1 cellular context compared by ENCODE assay signal in the genomic region with DNA sequence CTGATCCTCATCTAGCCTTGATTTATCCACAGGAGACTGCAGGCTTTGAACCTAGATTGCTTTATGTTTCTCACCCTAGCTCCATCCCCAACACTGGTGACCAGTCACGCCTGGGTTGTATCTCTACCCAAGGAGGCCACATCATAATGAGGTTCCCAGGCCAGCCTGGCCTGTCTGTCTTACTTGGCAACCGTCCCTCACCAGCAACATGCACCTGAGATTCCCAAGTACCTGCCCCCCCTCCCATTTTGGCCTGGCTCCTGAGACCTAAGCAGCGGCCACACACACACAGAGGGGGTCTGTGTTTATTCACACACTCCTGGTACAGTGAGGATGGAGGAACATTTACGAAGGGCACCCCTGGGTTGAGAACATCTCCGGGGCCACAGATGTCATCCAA.
TF ChIP-seq lines count a peak whose summit lies in the region.

No MANE protein-coding gene starts in this region.

TF ChIP-seq in GM23338, 12 proteins besides CTCF, POLR2A, EP300 and RAD21 (continued from another document):
- TF ChIP-seq, protein P1, sequence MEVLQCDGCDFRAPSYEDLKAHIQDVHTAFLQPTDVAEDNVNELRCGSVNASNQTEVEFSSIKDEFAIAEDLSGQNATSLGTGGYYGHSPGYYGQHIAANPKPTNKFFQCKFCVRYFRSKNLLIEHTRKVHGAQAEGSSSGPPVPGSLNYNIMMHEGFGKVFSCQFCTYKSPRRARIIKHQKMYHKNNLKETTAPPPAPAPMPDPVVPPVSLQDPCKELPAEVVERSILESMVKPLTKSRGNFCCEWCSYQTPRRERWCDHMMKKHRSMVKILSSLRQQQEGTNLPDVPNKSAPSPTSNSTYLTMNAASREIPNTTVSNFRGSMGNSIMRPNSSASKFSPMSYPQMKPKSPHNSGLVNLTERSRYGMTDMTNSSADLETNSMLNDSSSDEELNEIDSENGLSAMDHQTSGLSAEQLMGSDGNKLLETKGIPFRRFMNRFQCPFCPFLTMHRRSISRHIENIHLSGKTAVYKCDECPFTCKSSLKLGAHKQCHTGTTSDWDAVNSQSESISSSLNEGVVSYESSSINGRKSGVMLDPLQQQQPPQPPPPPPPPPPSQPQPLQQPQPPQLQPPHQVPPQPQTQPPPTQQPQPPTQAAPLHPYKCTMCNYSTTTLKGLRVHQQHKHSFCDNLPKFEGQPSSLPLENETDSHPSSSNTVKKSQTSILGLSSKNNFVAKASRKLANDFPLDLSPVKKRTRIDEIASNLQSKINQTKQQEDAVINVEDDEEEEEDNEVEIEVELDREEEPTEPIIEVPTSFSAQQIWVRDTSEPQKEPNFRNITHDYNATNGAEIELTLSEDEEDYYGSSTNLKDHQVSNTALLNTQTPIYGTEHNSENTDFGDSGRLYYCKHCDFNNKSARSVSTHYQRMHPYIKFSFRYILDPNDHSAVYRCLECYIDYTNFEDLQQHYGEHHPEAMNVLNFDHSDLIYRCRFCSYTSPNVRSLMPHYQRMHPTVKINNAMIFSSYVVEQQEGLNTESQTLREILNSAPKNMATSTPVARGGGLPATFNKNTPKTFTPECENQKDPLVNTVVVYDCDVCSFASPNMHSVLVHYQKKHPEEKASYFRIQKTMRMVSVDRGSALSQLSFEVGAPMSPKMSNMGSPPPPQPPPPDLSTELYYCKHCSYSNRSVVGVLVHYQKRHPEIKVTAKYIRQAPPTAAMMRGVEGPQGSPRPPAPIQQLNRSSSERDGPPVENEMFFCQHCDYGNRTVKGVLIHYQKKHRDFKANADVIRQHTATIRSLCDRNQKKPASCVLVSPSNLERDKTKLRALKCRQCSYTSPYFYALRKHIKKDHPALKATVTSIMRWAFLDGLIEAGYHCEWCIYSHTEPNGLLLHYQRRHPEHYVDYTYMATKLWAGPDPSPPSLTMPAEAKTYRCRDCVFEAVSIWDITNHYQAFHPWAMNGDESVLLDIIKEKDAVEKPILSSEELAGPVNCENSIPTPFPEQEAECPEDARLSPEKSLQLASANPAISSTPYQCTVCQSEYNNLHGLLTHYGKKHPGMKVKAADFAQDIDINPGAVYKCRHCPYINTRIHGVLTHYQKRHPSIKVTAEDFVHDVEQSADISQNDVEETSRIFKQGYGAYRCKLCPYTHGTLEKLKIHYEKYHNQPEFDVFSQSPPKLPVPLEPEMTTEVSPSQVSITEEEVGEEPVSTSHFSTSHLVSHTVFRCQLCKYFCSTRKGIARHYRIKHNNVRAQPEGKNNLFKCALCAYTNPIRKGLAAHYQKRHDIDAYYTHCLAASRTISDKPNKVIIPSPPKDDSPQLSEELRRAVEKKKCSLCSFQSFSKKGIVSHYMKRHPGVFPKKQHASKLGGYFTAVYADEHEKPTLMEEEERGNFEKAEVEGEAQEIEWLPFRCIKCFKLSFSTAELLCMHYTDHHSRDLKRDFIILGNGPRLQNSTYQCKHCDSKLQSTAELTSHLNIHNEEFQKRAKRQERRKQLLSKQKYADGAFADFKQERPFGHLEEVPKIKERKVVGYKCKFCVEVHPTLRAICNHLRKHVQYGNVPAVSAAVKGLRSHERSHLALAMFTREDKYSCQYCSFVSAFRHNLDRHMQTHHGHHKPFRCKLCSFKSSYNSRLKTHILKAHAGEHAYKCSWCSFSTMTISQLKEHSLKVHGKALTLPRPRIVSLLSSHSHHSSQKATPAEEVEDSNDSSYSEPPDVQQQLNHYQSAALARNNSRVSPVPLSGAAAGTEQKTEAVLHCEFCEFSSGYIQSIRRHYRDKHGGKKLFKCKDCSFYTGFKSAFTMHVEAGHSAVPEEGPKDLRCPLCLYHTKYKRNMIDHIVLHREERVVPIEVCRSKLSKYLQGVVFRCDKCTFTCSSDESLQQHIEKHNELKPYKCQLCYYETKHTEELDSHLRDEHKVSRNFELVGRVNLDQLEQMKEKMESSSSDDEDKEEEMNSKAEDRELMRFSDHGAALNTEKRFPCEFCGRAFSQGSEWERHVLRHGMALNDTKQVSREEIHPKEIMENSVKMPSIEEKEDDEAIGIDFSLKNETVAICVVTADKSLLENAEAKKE (CRISPR knock-in tag; IDR thresholded peaks at IDR 0.05), result no peak
TF ChIP-seq in GM23338: peak in this region for 0.
